1 cellular context compared by ENCODE assay signal in genomic region chr1:149927535-149928387, GRCh38.
TF ChIP-seq lines count a peak whose summit lies in the region.

A gene with protein sequence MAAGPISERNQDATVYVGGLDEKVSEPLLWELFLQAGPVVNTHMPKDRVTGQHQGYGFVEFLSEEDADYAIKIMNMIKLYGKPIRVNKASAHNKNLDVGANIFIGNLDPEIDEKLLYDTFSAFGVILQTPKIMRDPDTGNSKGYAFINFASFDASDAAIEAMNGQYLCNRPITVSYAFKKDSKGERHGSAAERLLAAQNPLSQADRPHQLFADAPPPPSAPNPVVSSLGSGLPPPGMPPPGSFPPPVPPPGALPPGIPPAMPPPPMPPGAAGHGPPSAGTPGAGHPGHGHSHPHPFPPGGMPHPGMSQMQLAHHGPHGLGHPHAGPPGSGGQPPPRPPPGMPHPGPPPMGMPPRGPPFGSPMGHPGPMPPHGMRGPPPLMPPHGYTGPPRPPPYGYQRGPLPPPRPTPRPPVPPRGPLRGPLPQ (minus strand): TSS chr1:149927803. CDS start chr1:149927759, 44 bp downstream.

TF ChIP-seq in HepG2, 621 proteins besides CTCF, POLR2A, EP300 and RAD21 (continued from another document and continues in another):
- TF ChIP-seq, protein P1, sequence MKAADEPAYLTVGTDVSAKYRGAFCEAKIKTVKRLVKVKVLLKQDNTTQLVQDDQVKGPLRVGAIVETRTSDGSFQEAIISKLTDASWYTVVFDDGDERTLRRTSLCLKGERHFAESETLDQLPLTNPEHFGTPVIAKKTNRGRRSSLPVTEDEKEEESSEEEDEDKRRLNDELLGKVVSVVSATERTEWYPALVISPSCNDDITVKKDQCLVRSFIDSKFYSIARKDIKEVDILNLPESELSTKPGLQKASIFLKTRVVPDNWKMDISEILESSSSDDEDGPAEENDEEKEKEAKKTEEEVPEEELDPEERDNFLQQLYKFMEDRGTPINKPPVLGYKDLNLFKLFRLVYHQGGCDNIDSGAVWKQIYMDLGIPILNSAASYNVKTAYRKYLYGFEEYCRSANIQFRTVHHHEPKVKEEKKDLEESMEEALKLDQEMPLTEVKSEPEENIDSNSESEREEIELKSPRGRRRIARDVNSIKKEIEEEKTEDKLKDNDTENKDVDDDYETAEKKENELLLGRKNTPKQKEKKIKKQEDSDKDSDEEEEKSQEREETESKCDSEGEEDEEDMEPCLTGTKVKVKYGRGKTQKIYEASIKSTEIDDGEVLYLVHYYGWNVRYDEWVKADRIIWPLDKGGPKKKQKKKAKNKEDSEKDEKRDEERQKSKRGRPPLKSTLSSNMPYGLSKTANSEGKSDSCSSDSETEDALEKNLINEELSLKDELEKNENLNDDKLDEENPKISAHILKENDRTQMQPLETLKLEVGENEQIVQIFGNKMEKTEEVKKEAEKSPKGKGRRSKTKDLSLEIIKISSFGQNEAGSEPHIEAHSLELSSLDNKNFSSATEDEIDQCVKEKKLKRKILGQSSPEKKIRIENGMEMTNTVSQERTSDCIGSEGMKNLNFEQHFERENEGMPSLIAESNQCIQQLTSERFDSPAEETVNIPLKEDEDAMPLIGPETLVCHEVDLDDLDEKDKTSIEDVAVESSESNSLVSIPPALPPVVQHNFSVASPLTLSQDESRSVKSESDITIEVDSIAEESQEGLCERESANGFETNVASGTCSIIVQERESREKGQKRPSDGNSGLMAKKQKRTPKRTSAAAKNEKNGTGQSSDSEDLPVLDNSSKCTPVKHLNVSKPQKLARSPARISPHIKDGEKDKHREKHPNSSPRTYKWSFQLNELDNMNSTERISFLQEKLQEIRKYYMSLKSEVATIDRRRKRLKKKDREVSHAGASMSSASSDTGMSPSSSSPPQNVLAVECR (CRISPR knock-in tag; IDR thresholded peaks at IDR 0.05; ENCODE audit: borderline replicate concordance): peak; percentile 93
- TF ChIP-seq ZNF275 (CRISPR knock-in tag; IDR thresholded peaks at IDR 0.05; ENCODE audit: borderline replicate concordance) (peak; percentile 79; the same call in 1 of the 2 replicates), SRSF1 (optimal IDR thresholded peaks at IDR 0.05; ENCODE audit: low read depth, low read length) (peak; percentile 93), ZNF619 (CRISPR knock-in tag; IDR thresholded peaks at IDR 0.05) (peak; percentile 60; the same call in 1 of the 2 replicates), ZNF605 (CRISPR knock-in tag; IDR thresholded peaks at IDR 0.05) (peak; percentile 72; the same call in 1 of the 2 replicates), CENPT (CRISPR knock-in tag; IDR thresholded peaks at IDR 0.05; ENCODE audit: low read depth) (no peak), KMT2B (CRISPR knock-in tag; IDR thresholded peaks at IDR 0.05) (peak; percentile 92), FOXO1 (CRISPR knock-in tag; IDR thresholded peaks at IDR 0.05) (peak; percentile 36; the same call in 1 of the 2 replicates), ZNF292 (CRISPR knock-in tag; IDR thresholded peaks at IDR 0.05; ENCODE audit: borderline replicate concordance, low read depth) (no peak), BRD4 (CRISPR knock-in tag; IDR thresholded peaks at IDR 0.05) (peak; percentile 76), ZNF598 (CRISPR knock-in tag; IDR thresholded peaks at IDR 0.05; ENCODE audit: borderline replicate concordance) (peak; percentile 86; the same call in 1 of the 2 replicates), SOX5 (CRISPR knock-in tag; IDR thresholded peaks at IDR 0.05; ENCODE audit: borderline replicate concordance) (no peak; the same call in 1 of the 2 replicates), MAFG (CRISPR knock-in tag; IDR thresholded peaks at IDR 0.05) (no peak), ZBTB2 (CRISPR knock-in tag; IDR thresholded peaks at IDR 0.05; ENCODE audit: low read depth) (0 out of 2 replicates have a peak, but pooled peaks have one; percentile 49), ZNF570 (CRISPR knock-in tag; IDR thresholded peaks at IDR 0.05; ENCODE audit: borderline replicate concordance) (no peak), ZNF34 (CRISPR knock-in tag; IDR thresholded peaks at IDR 0.05; ENCODE audit: borderline replicate concordance) (no peak), RERE (CRISPR knock-in tag; IDR thresholded peaks at IDR 0.05; ENCODE audit: low read depth) (0 out of 2 replicates have a peak, but pooled peaks have one; percentile 25)
- TF ChIP-seq, protein P2, sequence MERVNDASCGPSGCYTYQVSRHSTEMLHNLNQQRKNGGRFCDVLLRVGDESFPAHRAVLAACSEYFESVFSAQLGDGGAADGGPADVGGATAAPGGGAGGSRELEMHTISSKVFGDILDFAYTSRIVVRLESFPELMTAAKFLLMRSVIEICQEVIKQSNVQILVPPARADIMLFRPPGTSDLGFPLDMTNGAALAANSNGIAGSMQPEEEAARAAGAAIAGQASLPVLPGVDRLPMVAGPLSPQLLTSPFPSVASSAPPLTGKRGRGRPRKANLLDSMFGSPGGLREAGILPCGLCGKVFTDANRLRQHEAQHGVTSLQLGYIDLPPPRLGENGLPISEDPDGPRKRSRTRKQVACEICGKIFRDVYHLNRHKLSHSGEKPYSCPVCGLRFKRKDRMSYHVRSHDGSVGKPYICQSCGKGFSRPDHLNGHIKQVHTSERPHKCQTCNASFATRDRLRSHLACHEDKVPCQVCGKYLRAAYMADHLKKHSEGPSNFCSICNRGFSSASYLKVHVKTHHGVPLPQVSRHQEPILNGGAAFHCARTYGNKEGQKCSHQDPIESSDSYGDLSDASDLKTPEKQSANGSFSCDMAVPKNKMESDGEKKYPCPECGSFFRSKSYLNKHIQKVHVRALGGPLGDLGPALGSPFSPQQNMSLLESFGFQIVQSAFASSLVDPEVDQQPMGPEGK (CRISPR knock-in tag; IDR thresholded peaks at IDR 0.05): no peak; the same call in 1 of the 2 replicates
- TF ChIP-seq, protein P3, sequence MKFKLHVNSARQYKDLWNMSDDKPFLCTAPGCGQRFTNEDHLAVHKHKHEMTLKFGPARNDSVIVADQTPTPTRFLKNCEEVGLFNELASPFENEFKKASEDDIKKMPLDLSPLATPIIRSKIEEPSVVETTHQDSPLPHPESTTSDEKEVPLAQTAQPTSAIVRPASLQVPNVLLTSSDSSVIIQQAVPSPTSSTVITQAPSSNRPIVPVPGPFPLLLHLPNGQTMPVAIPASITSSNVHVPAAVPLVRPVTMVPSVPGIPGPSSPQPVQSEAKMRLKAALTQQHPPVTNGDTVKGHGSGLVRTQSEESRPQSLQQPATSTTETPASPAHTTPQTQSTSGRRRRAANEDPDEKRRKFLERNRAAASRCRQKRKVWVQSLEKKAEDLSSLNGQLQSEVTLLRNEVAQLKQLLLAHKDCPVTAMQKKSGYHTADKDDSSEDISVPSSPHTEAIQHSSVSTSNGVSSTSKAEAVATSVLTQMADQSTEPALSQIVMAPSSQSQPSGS (CRISPR knock-in tag; IDR thresholded peaks at IDR 0.05): peak; percentile 63; the same call in 1 of the 2 replicates
- TF ChIP-seq, protein P4, sequence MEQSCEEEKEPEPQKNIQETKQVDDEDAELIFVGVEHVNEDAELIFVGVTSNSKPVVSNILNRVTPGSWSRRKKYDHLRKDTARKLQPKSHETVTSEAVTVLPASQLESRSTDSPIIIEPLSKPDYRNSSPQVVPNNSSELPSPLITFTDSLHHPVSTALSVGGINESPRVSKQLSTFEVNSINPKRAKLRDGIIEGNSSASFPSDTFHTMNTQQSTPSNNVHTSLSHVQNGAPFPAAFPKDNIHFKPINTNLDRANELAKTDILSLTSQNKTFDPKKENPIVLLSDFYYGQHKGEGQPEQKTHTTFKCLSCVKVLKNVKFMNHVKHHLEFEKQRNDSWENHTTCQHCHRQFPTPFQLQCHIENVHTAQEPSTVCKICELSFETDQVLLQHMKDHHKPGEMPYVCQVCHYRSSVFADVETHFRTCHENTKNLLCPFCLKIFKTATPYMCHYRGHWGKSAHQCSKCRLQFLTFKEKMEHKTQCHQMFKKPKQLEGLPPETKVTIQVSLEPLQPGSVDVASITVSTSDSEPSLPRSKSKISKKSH (CRISPR knock-in tag; IDR thresholded peaks at IDR 0.05; ENCODE audit: borderline replicate concordance): no peak; the same call in 1 of the 2 replicates
- TF ChIP-seq, protein P5, sequence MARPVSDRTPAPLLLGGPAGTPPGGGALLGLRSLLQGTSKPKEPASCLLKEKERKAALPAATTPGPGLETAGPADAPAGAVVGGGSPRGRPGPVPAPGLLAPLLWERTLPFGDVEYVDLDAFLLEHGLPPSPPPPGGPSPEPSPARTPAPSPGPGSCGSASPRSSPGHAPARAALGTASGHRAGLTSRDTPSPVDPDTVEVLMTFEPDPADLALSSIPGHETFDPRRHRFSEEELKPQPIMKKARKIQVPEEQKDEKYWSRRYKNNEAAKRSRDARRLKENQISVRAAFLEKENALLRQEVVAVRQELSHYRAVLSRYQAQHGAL (CRISPR knock-in tag; IDR thresholded peaks at IDR 0.05; ENCODE audit: not compliant biosample characterization): no peak
